Comparison of ENCODE assay signal across 1 cellular context in genomic region chr22:40656651-40657050, GRCh38. TPM values are rescaled to one million over a fixed set of nuclear protein-coding genes. Genes with fewer than 3 reads are reported as not detected.
"Had no signal": no experiment of that assay in that cellular context is flagged by ENCODE, and none has a peak within 500 bp of the region (broad histone marks: within the 10 kb centered on the region; RNA-seq: fewer than 3 reads in every experiment).

No MANE protein-coding gene starts in this region.

RNA-seq across cellular contexts. Expression of gene MCHR1, which starts 22.6 kb away (rescaled TPM):
- total RNA-seq: H4 had no signal
